Comparison of ENCODE assay signal across 14 cellular contexts in the genomic region with DNA sequence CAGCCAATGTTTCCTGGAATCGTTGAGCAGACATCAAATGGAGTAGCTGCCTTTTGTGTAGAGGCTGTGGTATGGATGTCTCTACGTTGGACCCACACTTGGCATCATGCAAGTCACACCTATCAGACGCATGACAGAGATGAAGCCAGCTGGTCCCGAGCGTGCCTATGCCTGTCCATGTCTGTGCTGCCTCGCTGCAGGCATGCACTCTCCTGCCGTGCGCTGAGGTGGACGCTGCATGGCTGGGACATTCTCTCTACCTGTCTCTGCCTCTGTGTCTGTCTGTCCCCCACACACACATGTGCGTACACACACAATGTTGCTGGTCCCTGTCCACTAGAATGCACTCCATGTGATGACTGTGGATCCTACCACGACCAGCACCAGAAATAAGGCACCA.
DNase-seq lines count a peak whose midpoint lies in the region; ATAC-seq lines count a peak whose summit lies in the region.
"Had no signal": no experiment of that assay in that cellular context is flagged by ENCODE, and none has a peak within 500 bp of the region (broad histone marks: within the 10 kb centered on the region; RNA-seq: fewer than 3 reads in every experiment).

No MANE protein-coding gene starts in this region.

- no peak overlapping the region for H3K4me3 Mint-ChIP-seq in activated CD4-positive, alpha-beta memory T cell treated with anti-CD3 and anti-CD28 coated beads for 36 hours
- H3K4me3 Mint-ChIP-seq: CD4-positive, CD25-positive, alpha-beta regulatory T cell; GM23338 had no signal

- no peaks in the 10 kb centered on the region for H3K36me3 Mint-ChIP-seq in activated CD4-positive, alpha-beta memory T cell treated with anti-CD3 and anti-CD28 coated beads for 36 hours
- H3K36me3 Mint-ChIP-seq: CD4-positive, CD25-positive, alpha-beta regulatory T cell had no signal

- intact Hi-C loops in cardiac septum (cut with DNase I) (loop anchor here (10.0 kb wide), 1 partner anchor 460 kb away; no protein-coding TSS in a partner anchor), right cardiac atrium (cut with DNase I) (no loop called here)
- intact Hi-C loops in activated CD4-positive, alpha-beta memory T cell treated with anti-CD3 and anti-CD28 coated beads for 36 hours (cut with micrococcal nuclease) = no loop called here

- CTCF ChIA-PET in activated CD4-positive, alpha-beta memory T cell treated with anti-CD3 and anti-CD28 coated beads for 36 hours (lab: Charles Lee) = no interaction called here

- WGBS in right cardiac atrium = 84% methylated on average over 11 of the region's 11 CpGs

- no peaks in the 10 kb centered on the region for H3K27me3 Mint-ChIP-seq in activated CD4-positive, alpha-beta memory T cell treated with anti-CD3 and anti-CD28 coated beads for 36 hours
- H3K27me3 Mint-ChIP-seq: CD4-positive, CD25-positive, alpha-beta regulatory T cell had no signal

- no peaks in the 10 kb centered on the region for H3K9me3 ChIP-seq in right cardiac atrium (ENCODE audit: control insufficient read depth, low read length)

- POLR2A ChIA-PET in activated CD4-positive, alpha-beta memory T cell treated with anti-CD3 and anti-CD28 coated beads for 36 hours (lab: Charles Lee) = no interaction called here

- no peaks in the 10 kb centered on the region for H3K27me3 ChIP-seq in right cardiac atrium (ENCODE audit: control insufficient read depth, insufficient read depth)

- no peaks in the 10 kb centered on the region for H3K4me1 Mint-ChIP-seq in activated CD4-positive, alpha-beta memory T cell treated with anti-CD3 and anti-CD28 coated beads for 36 hours (ENCODE audit: low read depth)
- H3K4me1 Mint-ChIP-seq: CD4-positive, CD25-positive, alpha-beta regulatory T cell had no signal

- no peak overlapping the region for H3K4me3 ChIP-seq in right cardiac atrium (ENCODE audit: low read length)
- H3K4me3 ChIP-seq: GM23338 had no signal

- no peak overlapping the region for H3K27ac ChIP-seq in right cardiac atrium (ENCODE audit: low read length)

- DNase-seq in cardiac septum (ENCODE audit: low spot score) (peak; percentile 68), right cardiac atrium (no peak), NCI-H69 (lab: John Stamatoyannopoulos, UW) (peak; percentile 5), mesenteric fat pad (ENCODE audit: low spot score) (peak; percentile 77), globus pallidus (ENCODE audit: low spot score) (no peak), medulla oblongata (ENCODE audit: extremely low spot score) (no peak)
- DNase-seq in activated CD4-positive, alpha-beta memory T cell treated with anti-CD3 and anti-CD28 coated beads for 36 hours = no peak
- DNase-seq: ACHN; CD4-positive, CD25-positive, alpha-beta regulatory T cell; DND-41; GDM1; NCI-H526; PC-3 had no signal

- no peak overlapping the region for H3K27ac Mint-ChIP-seq in activated CD4-positive, alpha-beta memory T cell treated with anti-CD3 and anti-CD28 coated beads for 36 hours
- H3K27ac Mint-ChIP-seq: GM23338 had no signal

- no peaks in the 10 kb centered on the region for H3K4me1 ChIP-seq in right cardiac atrium (ENCODE audit: control insufficient read depth, insufficient read depth, low read length)

- no peak for ATAC-seq in right cardiac atrium
- ATAC-seq: GM23338, PC-3 had no signal

- no peaks in the 10 kb centered on the region for H3K9me3 Mint-ChIP-seq in activated CD4-positive, alpha-beta memory T cell treated with anti-CD3 and anti-CD28 coated beads for 36 hours
- H3K9me3 Mint-ChIP-seq: GM23338 had no signal

Comparison
In these comparisons a context has a peak if more than half of its experiments do, and no peak if none do; other contexts are left out.
1. DNase-seq: peak in cardiac septum (single experiment), NCI-H69 (single experiment) and mesenteric fat pad (single experiment); none in right cardiac atrium (0 of 3), globus pallidus (single experiment), medulla oblongata (single experiment) and activated CD4-positive, alpha-beta memory T cell treated with anti-CD3 and anti-CD28 coated beads for 36 hours (single experiment).